8 cellular contexts compared by ENCODE assay signal in genomic region chr17:2400877-2401425, GRCh38. TPM values are rescaled to one million over a fixed set of nuclear protein-coding genes. Genes with fewer than 3 reads are reported as not detected.
DNase-seq lines count a peak whose midpoint lies in the region; ATAC-seq, FAIRE-seq and TF ChIP-seq lines count a peak whose summit lies in the region.

TSS of gene MNT (minus strand) at chr17:2401060. CDS start at chr17:2400712, 348 bp downstream.

- DNase-seq in AG04449 (ENCODE audit: low read depth, low spot score) (no peak), NCI-H345 (lab: John Stamatoyannopoulos, UW) (peak; percentile 93), kidney (peak; percentile 99)
- DNase-seq in activated CD4-positive, CD25-positive, alpha-beta regulatory T cell (lab: John Stamatoyannopoulos, UW), result peak; percentile 85 to 96 (median 90)
- peak; percentile 96 for DNase-seq in central memory CD4-positive, alpha-beta T cell
- peak; percentile 87 to 90 (median 90) for DNase-seq in stimulated activated CD4-positive, alpha-beta T cell treated with anti-CD3 and anti-CD28 coated beads, Interleukin-12 subunit alpha, Interleukin-12 subunit beta, amount 100 ng/mL, for 48 hours (ENCODE audit: low read depth in 2 of 3, low spot score in 1 of 3)

- CTCF ChIA-PET in AG04449 (lab: Yijun Ruan, JAX), result interaction anchor here (1.1 to 7.3 kb wide), 5 partner anchors 9 to 30 kb away, joined by 4 to 104 read pairs (median 5); no protein-coding TSS in a partner anchor

- H3K4me3 ChIP-seq in AG04449 (ENCODE audit: low read depth, low read length), result peak within 1 kb of the TSS; percentile 99
- peak within 1 kb of the TSS; percentile 93 to 98 for H3K4me3 ChIP-seq in kidney (ENCODE audit: low read length in 2 of 2)

- peak within 1 kb of the TSS; percentile 99 to 100 for H3K27ac ChIP-seq in kidney (ENCODE audit: low read depth in 2 of 2, low read length in 2 of 2)

- intact Hi-C loops in kidney (cut with DNase I), result no loop called here

- POLR2A ChIA-PET in AG04449 (lab: Yijun Ruan, JAX), result interaction anchor here (1.0 to 1.2 kb wide), 3 partner anchors 8 to 97 kb away, joined by 3 to 12 read pairs (median 6); partner anchors contain the start of genes SMG6 and SRR

- FAIRE-seq in kidney (lab: Jason Lieb, UNC), result no peak

- H3K36me3 ChIP-seq in kidney (ENCODE audit: control insufficient read depth in 1 of 2, insufficient read depth in 2 of 2, low read length in 2 of 2), result no peaks in the 10 kb centered on the region

- no peaks in the 10 kb centered on the region for H3K9me3 ChIP-seq in kidney (ENCODE audit: control insufficient read depth in 1 of 2, low read length in 2 of 2)

- H3K4me1 ChIP-seq in kidney (ENCODE audit: control insufficient read depth in 1 of 2, insufficient read depth in 1 of 2, low read depth in 1 of 2, low read length in 2 of 2), result peaks cover 32% of the 10 kb centered on the region in 2 donors

- TF ChIP-seq CTCF in AG04449 (IDR thresholded peaks at IDR 0.05; ENCODE audit: insufficient read depth, low read length, missing control alignments), result no peak
- no peak for TF ChIP-seq CTCF in kidney (IDR thresholded peaks at IDR 0.05; ENCODE audit: borderline replicate concordance, extremely low read depth, insufficient read depth)

- peak within 1 kb of the TSS; percentile 82 to 98 for H3K9ac ChIP-seq in kidney (ENCODE audit: low read length in 2 of 2)

- ATAC-seq in GM18909 (IDR thresholded peaks at IDR 0.05; ENCODE audit: poor library complexity, unreplicated experiment) (peak; percentile 42), HG03139 (IDR thresholded peaks at IDR 0.05; ENCODE audit: unreplicated experiment) (peak; percentile 34)

RNA-seq across cellular contexts. Expression of gene MNT, which starts in this region (rescaled TPM):
- total RNA-seq in kidney, result 39.8 TPM
- 3.7 TPM for polyA plus RNA-seq in kidney (ENCODE audit: insufficient read depth, low read depth, low replicate concordance)
